Comparison of ENCODE assay signal across 1 cellular context in the genomic region with DNA sequence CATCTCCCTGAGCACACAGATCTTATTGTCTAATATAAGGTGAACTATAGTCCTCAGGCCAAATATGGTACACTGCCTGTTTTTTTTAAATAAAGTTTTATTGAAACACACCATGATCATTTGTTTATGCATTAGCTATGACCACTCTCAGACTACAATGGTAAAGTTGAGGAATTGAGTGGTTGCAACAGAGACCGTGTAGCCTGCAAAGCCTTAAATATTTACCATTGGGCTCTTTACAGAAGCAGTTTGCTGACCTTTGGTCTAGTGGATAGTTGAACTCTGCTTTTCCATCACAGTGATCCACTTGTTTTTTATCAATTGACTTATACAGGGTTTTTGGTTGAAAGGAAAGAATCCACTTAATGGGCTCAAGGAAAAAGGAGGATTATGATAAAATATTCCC.
TF ChIP-seq lines count a peak whose summit lies in the region.

No MANE protein-coding gene starts in this region.

TF ChIP-seq in HepG2, 621 proteins besides CTCF, POLR2A, EP300 and RAD21 (continued from another document):
- no peak for TF ChIP-seq ELF4 (CRISPR knock-in tag; IDR thresholded peaks at IDR 0.05; ENCODE audit: borderline replicate concordance)
- TF ChIP-seq NCOA2 (CRISPR knock-in tag; IDR thresholded peaks at IDR 0.05) = peak; percentile 59; the same call in 1 of the 2 replicates
- TF ChIP-seq TAF1 (CRISPR knock-in tag; IDR thresholded peaks at IDR 0.05) = no peak
- TF ChIP-seq MEIS1 (CRISPR knock-in tag; IDR thresholded peaks at IDR 0.05; ENCODE audit: borderline replicate concordance) = no peak
- no peak for TF ChIP-seq JUN (CRISPR knock-in tag; IDR thresholded peaks at IDR 0.05)
- TF ChIP-seq STAG1 (CRISPR knock-in tag; IDR thresholded peaks at IDR 0.05) = no peak
- TF ChIP-seq, protein P1, sequence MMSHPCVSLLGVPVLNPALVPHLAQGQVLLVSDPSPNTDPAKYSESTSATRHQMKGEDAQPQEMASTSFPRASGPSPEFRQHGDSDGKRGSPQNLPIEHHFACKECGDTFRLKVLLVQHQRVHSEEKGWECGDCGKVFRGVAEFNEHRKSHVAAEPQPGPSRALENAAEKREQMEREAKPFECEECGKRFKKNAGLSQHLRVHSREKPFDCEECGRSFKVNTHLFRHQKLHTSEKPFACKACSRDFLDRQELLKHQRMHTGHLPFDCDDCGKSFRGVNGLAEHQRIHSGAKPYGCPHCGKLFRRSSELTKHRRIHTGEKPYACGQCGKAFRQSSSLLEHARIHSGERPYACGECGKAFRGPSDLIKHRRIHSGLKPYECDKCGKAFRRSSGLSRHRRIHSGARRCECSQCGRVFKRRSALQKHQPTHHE (CRISPR knock-in tag; IDR thresholded peaks at IDR 0.05; ENCODE audit: borderline replicate concordance) = no peak
- TF ChIP-seq MED1 (CRISPR knock-in tag; IDR thresholded peaks at IDR 0.05) = peak; percentile 49; the same call in 1 of the 2 replicates
- TF ChIP-seq PRPF4 (IDR thresholded peaks at IDR 0.05; ENCODE audit: low read depth, low read length, poor library complexity, severe bottlenecking) = no peak
- TF ChIP-seq SKI (IDR thresholded peaks at IDR 0.05; ENCODE audit: partially characterized antibody) = peak; percentile 29
- TF ChIP-seq TCF7 (IDR thresholded peaks at IDR 0.05; ENCODE audit: low read depth) = peak; percentile 25; the same call in 1 of the 2 replicates
- no peak for TF ChIP-seq ZNF83 (CRISPR knock-in tag; IDR thresholded peaks at IDR 0.05; ENCODE audit: borderline replicate concordance)
- TF ChIP-seq ZNF768 (CRISPR knock-in tag; IDR thresholded peaks at IDR 0.05) = no peak
- no peak for TF ChIP-seq HHEX (CRISPR knock-in tag; IDR thresholded peaks at IDR 0.05)
- TF ChIP-seq ZC3H13 (CRISPR knock-in tag; IDR thresholded peaks at IDR 0.05) = no peak
- TF ChIP-seq IRX3 (CRISPR knock-in tag; IDR thresholded peaks at IDR 0.05; ENCODE audit: borderline replicate concordance, low read depth) = no peak
- peak; percentile 32; the same call in 1 of the 2 replicates for TF ChIP-seq ZNF362 (CRISPR knock-in tag; IDR thresholded peaks at IDR 0.05; ENCODE audit: borderline replicate concordance)
- no peak for TF ChIP-seq ZSCAN9 (CRISPR knock-in tag; IDR thresholded peaks at IDR 0.05; ENCODE audit: borderline replicate concordance)
- no peak for TF ChIP-seq ZNF577 (CRISPR knock-in tag; IDR thresholded peaks at IDR 0.05; ENCODE audit: borderline replicate concordance, low read depth)
- no peak; the same call in 1 of the 2 replicates for TF ChIP-seq ELF3 (CRISPR knock-in tag; IDR thresholded peaks at IDR 0.05)
- no peak for TF ChIP-seq MXD4 (CRISPR knock-in tag; IDR thresholded peaks at IDR 0.05)
- TF ChIP-seq HMG20A (CRISPR knock-in tag; IDR thresholded peaks at IDR 0.05; ENCODE audit: borderline replicate concordance) = peak; percentile 71; the same call in 1 of the 2 replicates
